In the genomic region with DNA sequence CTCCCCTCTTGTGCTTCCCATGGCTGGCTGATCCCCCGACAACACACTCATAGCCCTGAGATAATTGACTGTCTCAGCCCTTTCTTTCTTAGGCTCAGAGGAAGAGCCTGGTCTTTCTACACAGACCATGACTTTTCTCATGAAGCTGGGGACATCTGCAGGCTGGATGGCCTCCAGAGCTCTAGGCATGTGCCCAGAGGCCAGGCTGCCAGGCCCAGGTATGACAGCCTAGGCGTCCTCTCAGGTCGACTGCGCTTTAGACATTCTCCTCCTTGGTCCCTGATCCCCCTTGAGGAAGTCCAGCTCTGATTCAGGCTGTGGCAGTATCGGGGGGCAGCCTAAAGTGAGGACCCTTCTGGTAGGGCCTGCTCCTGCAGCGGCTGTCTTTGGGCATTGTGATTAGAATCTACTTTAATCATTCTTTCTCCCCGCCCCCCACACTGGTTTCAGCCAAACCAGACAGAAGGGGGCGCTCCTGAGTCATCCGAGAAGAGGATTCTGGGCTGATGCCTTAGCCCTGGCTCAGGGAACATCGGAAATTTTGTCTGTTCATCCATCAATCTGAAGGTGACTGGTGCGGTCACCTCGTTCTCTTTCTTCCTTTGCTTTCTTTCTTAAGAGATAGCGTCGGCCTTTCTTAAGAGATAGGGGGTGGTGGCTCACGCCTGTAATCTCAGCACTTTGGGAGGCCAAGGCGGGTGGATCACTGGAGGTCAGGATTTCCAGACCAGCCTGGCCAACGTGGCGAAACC, we compare ENCODE assay signal across 8 cellular contexts.
DNase-seq lines count a peak whose midpoint lies in the region; ATAC-seq, FAIRE-seq and TF ChIP-seq lines count a peak whose summit lies in the region.

No MANE protein-coding gene starts in this region.

- ATAC-seq in HG02759 (IDR thresholded peaks at IDR 0.05; ENCODE audit: unreplicated experiment): peak; percentile 44
- no peak for ATAC-seq in omental fat pad (ENCODE audit: low FRiP score)
- ATAC-seq in HG03039 (IDR thresholded peaks at IDR 0.05; ENCODE audit: unreplicated experiment): no peak

- no peaks in the 10 kb centered on the region for H3K9me3 ChIP-seq in thyroid gland

- H3K4me1 Mint-ChIP-seq in CD14-positive monocyte: peaks cover 2% of the 10 kb centered on the region

- no peaks in the 10 kb centered on the region for H3K36me3 ChIP-seq in thyroid gland

- WGBS in thyroid gland, 2 donors: 60 to 61% methylated on average over 18 of the region's 18 CpGs

- H3K4me3 Mint-ChIP-seq in CD14-positive monocyte: no peak overlapping the region

- TF ChIP-seq CTCF in CD14-positive monocyte (IDR thresholded peaks at IDR 0.05) (peak; percentile 82), omental fat pad (IDR thresholded peaks at IDR 0.05) (no peak), thyroid gland (IDR thresholded peaks at IDR 0.05) (peak in 4 of 6 experiments; percentile 50 to 69 (median 60))

- no peak overlapping the region for H3K27ac ChIP-seq in thyroid gland

- TF ChIP-seq POLR2A in thyroid gland (IDR thresholded peaks at IDR 0.05): no peak

- intact Hi-C loops in CD14-positive monocyte (cut with micrococcal nuclease) (loop anchor here in 1 of 2 donors (2.0 kb wide), 1 partner anchor 621 kb away; no protein-coding TSS in a partner anchor), thyroid gland (cut with DNase I) (loop anchor here (10.0 kb wide), 1 partner anchor 623 kb away; no protein-coding TSS in a partner anchor)

- H3K27me3 ChIP-seq in thyroid gland: no peaks in the 10 kb centered on the region

- H3K36me3 Mint-ChIP-seq in CD14-positive monocyte: no peaks in the 10 kb centered on the region

- H3K4me1 ChIP-seq in thyroid gland: peaks cover 4 to 8% of the 10 kb centered on the region in 2 donors

- H3K4me3 ChIP-seq in thyroid gland (replicated peaks in 1 of 3): no peak overlapping the region

- no peak overlapping the region for H3K27ac Mint-ChIP-seq in CD14-positive monocyte

- no peak for FAIRE-seq in RCC 7860 (lab: Jason Lieb, UNC)

- DNase-seq in CD14-positive monocyte (ENCODE audit: low spot score): peak; percentile 76
- DNase-seq in RCC 7860 (ENCODE audit: low spot score): peak; percentile 56
- peak; percentile 35 to 38 for DNase-seq in activated T-helper 1 cell treated with anti-CD3 and anti-CD28 coated beads, Interleukin-2, amount 50 U/mL, for 16 hours (ENCODE audit: low read depth in 1 of 2, low spot score in 1 of 2)
- peak; percentile 66 for DNase-seq in foreskin melanocyte
- peak; percentile 71 for DNase-seq in omental fat pad (ENCODE audit: low spot score)
- DNase-seq in thyroid gland: peak; percentile 64 to 71

- H3K27me3 Mint-ChIP-seq in CD14-positive monocyte (ENCODE audit: low read depth in 3 of 3): peaks cover 4 to 16% (median 12%) of the 10 kb centered on the region in 3 donors

- peaks cover 0 to 2% (median 0%) of the 10 kb centered on the region in 7 donors for H3K9me3 Mint-ChIP-seq in CD14-positive monocyte

Comparison
In these comparisons a context has a peak if more than half of its experiments do, and no peak if none do; other contexts are left out.
1. CTCF ChIP-seq: peak in CD14-positive monocyte (single experiment) and thyroid gland (4 of 6); none in omental fat pad (0 of 3).
2. Peak in every context shown above with its lines, with median percentiles within 50 percentile points of each other: DNase-seq.